ENCODE assay signal across 9 cellular contexts in the genomic region with DNA sequence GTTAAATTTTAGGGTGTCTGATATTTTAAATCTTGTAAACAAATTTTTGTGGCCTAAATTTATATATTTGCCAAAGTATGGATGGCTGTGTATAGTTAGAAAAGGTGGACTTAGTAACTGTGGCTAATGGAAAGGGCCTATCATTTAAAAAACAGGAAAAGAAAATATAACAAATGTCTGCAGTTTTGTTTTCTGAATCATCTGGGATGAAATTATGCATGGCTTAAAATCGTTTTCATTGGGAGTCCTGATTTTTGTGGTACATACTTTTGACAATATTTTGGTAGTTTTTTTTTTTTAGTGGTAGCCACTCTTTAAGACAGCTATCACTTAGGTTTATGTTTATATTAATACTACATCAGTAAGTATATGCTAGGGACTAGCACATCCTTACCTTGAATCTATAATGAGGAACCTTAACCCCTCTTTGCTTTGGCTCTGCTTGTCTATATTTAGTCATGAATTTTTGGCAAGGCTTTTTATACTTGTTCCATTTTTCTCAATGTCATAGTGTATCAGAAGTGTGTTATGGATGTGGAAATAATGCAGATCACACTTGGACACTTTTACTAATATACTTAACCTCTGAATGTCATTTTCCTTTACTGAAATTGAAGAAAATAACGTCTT. TPM values are rescaled to one million over a fixed set of nuclear protein-coding genes. Genes with fewer than 3 reads are reported as not detected.
A peak's percentile ranks its signal among the peaks of the same experiment; 100 is the strongest.
DNase-seq lines count a peak whose midpoint lies in the region; ATAC-seq and TF ChIP-seq lines count a peak whose summit lies in the region.
"Had no signal": no experiment of that assay in that cellular context is flagged by ENCODE, and none has a peak within 500 bp of the region (broad histone marks: within the 10 kb centered on the region; RNA-seq: fewer than 3 reads in every experiment).

No MANE protein-coding gene starts in this region.

- no peaks in the 10 kb centered on the region for H3K9me3 Mint-ChIP-seq in stimulated activated memory B cell treated with anti-CD40 and anti-IgM and Interleukin-4, amounts not matched to agents 10 μg/mL and 1 μg/mL and 100 μg/mL, for 72 hours

- H3K4me1 Mint-ChIP-seq in stimulated activated memory B cell treated with anti-CD40 and anti-IgM and Interleukin-4, amounts not matched to agents 10 μg/mL and 1 μg/mL and 100 μg/mL, for 72 hours, result peaks cover 70% of the 10 kb centered on the region

- DNase-seq in DMS79 treated with DMSO at 0.1 percent for 48 hours (lab: John Stamatoyannopoulos, UW) (peak; percentile 69), DMS79 (lab: John Stamatoyannopoulos, UW) (no peak), fibroblast of villous mesenchyme (ENCODE audit: low read depth) (no peak), lower leg skin (ENCODE audit: low spot score in 2 of 2) (no peak), NCI-H146 (lab: John Stamatoyannopoulos, UW) (no peak)
- DNase-seq: activated CD8-positive, alpha-beta memory T cell treated with anti-CD3 and anti-CD28 coated beads, Interleukin-2, amount 50 U/mL, for 4 hours had no signal

- intact Hi-C loops in lower leg skin (cut with DNase I; ENCODE audit: low total_unique reads), result no loop called here

- WGBS in lower leg skin, 2 donors, result 6 to 8% methylated on average over 2 of the region's 2 CpGs

- H3K36me3 Mint-ChIP-seq in stimulated activated memory B cell treated with anti-CD40 and anti-IgM and Interleukin-4, amounts not matched to agents 10 μg/mL and 1 μg/mL and 100 μg/mL, for 72 hours, result peaks cover 18% of the 10 kb centered on the region

- H3K4me3 ChIP-seq in WI38 (ENCODE audit: low read depth, low read length) (peak overlapping the region; percentile 81), fibroblast of villous mesenchyme (ENCODE audit: low read depth, low read length) (peak overlapping the region; percentile 87), lower leg skin (ENCODE audit: low read depth, poor library complexity, severe bottlenecking) (no peak overlapping the region)

- H3K27me3 Mint-ChIP-seq in stimulated activated memory B cell treated with anti-CD40 and anti-IgM and Interleukin-4, amounts not matched to agents 10 μg/mL and 1 μg/mL and 100 μg/mL, for 72 hours, result no peaks in the 10 kb centered on the region

- no peak for ATAC-seq in stimulated activated memory B cell treated with anti-CD40 and anti-IgM and Interleukin-4, amounts not matched to agents 10 μg/mL and 1 μg/mL and 100 μg/mL, for 72 hours
- ATAC-seq in HG02763 (IDR thresholded peaks at IDR 0.05; ENCODE audit: unreplicated experiment), result no peak

- no peak for TF ChIP-seq POLR2A in lower leg skin (IDR thresholded peaks at IDR 0.05)

- H3K27ac Mint-ChIP-seq in stimulated activated memory B cell treated with anti-CD40 and anti-IgM and Interleukin-4, amounts not matched to agents 10 μg/mL and 1 μg/mL and 100 μg/mL, for 72 hours, result peak overlapping the region; percentile 97

- peak overlapping the region; percentile 83 for H3K4me3 Mint-ChIP-seq in stimulated activated memory B cell treated with anti-CD40 and anti-IgM and Interleukin-4, amounts not matched to agents 10 μg/mL and 1 μg/mL and 100 μg/mL, for 72 hours

- TF ChIP-seq CTCF in WI38 (IDR thresholded peaks at IDR 0.05; ENCODE audit: low read depth, low read length) (no peak), fibroblast of villous mesenchyme (IDR thresholded peaks at IDR 0.05; ENCODE audit: insufficient read depth, low read depth, low read length) (no peak), lower leg skin (IDR thresholded peaks at IDR 0.05) (no peak)

RNA-seq across cellular contexts. Expression of a gene that starts 5.6 kb away (rescaled TPM):
- total RNA-seq in fibroblast of villous mesenchyme (38.7 and 41.0 TPM in 2 replicates), lower leg skin (100 to 1,000 TPM in 3 of 4 donors, 10 to 100 TPM in 1; 87.3 to 132 (median 102) TPM)
